In the genomic region with DNA sequence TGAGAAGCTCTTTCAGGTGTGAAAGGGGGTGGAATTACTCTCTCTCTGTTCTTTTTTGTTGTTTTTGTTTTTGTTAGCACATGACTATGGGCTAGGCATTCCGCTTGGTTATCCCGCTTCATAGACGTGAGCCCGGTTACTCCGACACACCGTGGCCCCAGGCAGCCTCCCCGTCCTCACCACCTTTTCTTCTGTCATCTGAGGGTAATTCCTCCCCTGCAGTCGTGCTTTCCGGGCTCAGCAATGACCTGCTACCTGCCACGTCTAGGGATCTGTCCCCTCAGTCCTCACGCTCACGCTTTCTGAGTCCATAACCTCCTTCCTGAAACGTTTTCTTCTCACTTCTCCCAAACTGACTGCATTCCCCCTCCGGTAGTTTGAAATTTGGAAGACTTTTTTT, we compare ENCODE assay signal across 8 cellular contexts. TPM values are rescaled to one million over a fixed set of nuclear protein-coding genes. Genes with fewer than 3 reads are reported as not detected.
DNase-seq lines count a peak whose midpoint lies in the region; ATAC-seq and TF ChIP-seq lines count a peak whose summit lies in the region.

No MANE protein-coding gene starts in this region.

- no peak for TF ChIP-seq CTCF in BJ (IDR thresholded peaks at IDR 0.05; ENCODE audit: insufficient read depth, low read depth, low read length)
- no peak for TF ChIP-seq CTCF in OCI-LY7 (conservative IDR thresholded peaks at IDR 0.05; ENCODE audit: low read length)
- TF ChIP-seq CTCF in coronary artery (IDR thresholded peaks at IDR 0.05) = no peak
- TF ChIP-seq CTCF in nephron (IDR thresholded peaks at IDR 0.05; ENCODE audit: unreplicated experiment in 3 of 3) = no peak

- DNase-seq in BJ (ENCODE audit: low read depth) (no peak), OCI-LY7 (ENCODE audit: low spot score) (no peak), coronary artery (ENCODE audit: low spot score) (no peak), NCI-H2107 treated with DMSO at 0.1 percent for 48 hours (lab: John Stamatoyannopoulos, UW; ENCODE audit: unreplicated experiment) (no peak)

- peak overlapping the region; percentile 78 for H3K4me2 ChIP-seq in OCI-LY7 (ENCODE audit: low read length)

- peaks cover 28% of the 10 kb centered on the region for H3K79me2 ChIP-seq in OCI-LY7 (ENCODE audit: insufficient read depth, low read depth, low read length)

- peaks cover 13% of the 10 kb centered on the region for H3K36me3 Mint-ChIP-seq in nephron (ENCODE audit: low read depth)

- no TSS peak for BruUV-seq in OCI-LY7 (replicated peaks; lab: Mats Ljungman, UMichigan)

- peaks cover 35% of the 10 kb centered on the region for H3K4me1 Mint-ChIP-seq in nephron

- peak overlapping the region; percentile 92 to 97 (median 93) for H3K4me3 Mint-ChIP-seq in nephron

- no peak for ATAC-seq in GM19397 (IDR thresholded peaks at IDR 0.05; ENCODE audit: unreplicated experiment)
- ATAC-seq in GM21423 (IDR thresholded peaks at IDR 0.05; ENCODE audit: unreplicated experiment) = no peak
- no peak for ATAC-seq in GM21825 (IDR thresholded peaks at IDR 0.05; ENCODE audit: unreplicated experiment)

- H3K9me2 ChIP-seq in OCI-LY7 (ENCODE audit: insufficient read depth, low read length) = no peaks in the 10 kb centered on the region

- H3K4me1 ChIP-seq in OCI-LY7 (ENCODE audit: insufficient read depth, low read length, poor library complexity, severe bottlenecking) = peaks cover 34% of the 10 kb centered on the region

- H2AFZ ChIP-seq in OCI-LY7 (ENCODE audit: low read length) = peak overlapping the region; percentile 49; the same call in 1 of the 2 replicates

- H3K27ac Mint-ChIP-seq in nephron = peak overlapping the region; percentile 62 to 95 (median 76)

- no peaks in the 10 kb centered on the region for H4K20me1 ChIP-seq in OCI-LY7 (ENCODE audit: insufficient read depth, low read length)

- intact Hi-C loops in OCI-LY7 (cut with micrococcal nuclease; ENCODE audit: unreplicated experiment) = loop anchor here (5.0 kb wide), 2 partner anchors 520 to 960 kb away; a partner anchor contains a TSS

- H3K27me3 Mint-ChIP-seq in nephron (ENCODE audit: low read depth) = peaks cover 5% of the 10 kb centered on the region

- CTCF ChIA-PET in BJ (lab: Yijun Ruan, JAX) = interaction anchor here (0.5 to 0.9 kb wide), 2 partner anchors 9 to 25 kb away, joined by 3 read pairs; no protein-coding TSS in a partner anchor
- CTCF ChIA-PET in OCI-LY7 (lab: Charles Lee; ENCODE audit: unreplicated experiment) = no interaction called here

- H3K36me3 ChIP-seq in BJ (ENCODE audit: control insufficient read depth, insufficient read depth, low read length) = no peaks in the 10 kb centered on the region
- H3K36me3 ChIP-seq in OCI-LY7 (ENCODE audit: insufficient read depth, low read length) = peaks cover 13% of the 10 kb centered on the region

- no peaks in the 10 kb centered on the region for H3K9me3 ChIP-seq in OCI-LY7 (ENCODE audit: low read length)

- H3K4me3 ChIP-seq in BJ (ENCODE audit: low read depth, low read length) (peak overlapping the region; percentile 46), OCI-LY7 (ENCODE audit: low read depth, low read length, poor library complexity, severe bottlenecking) (peak overlapping the region; percentile 84), coronary artery (peak overlapping the region; percentile 99)

- no peak overlapping the region for H3K27ac ChIP-seq in OCI-LY7 (ENCODE audit: low read depth, low read length, poor library complexity, severe bottlenecking)
- no peak overlapping the region for H3K27ac ChIP-seq in coronary artery

- H3K9me3 Mint-ChIP-seq in nephron = no peaks in the 10 kb centered on the region

- POLR2A ChIA-PET in BJ (lab: Charles Lee) = interaction anchor here (0.6 to 0.7 kb wide), 3 partner anchors 64 to 1239 kb away, joined by 4 to 15 read pairs (median 4); no protein-coding TSS in a partner anchor
- POLR2A ChIA-PET in OCI-LY7 (lab: Charles Lee) = interaction anchor here (0.6 to 3.9 kb wide), 7 partner anchors 8 to 483 kb away, joined by 3 to 43 read pairs (median 4); a partner anchor contains a TSS

- peaks cover 6% of the 10 kb centered on the region for H3K27me3 ChIP-seq in BJ (ENCODE audit: control insufficient read depth, insufficient read depth, low read length)

RNA-seq across cellular contexts. Expression of a gene that starts 0.7 kb away (rescaled TPM):
- polyA plus RNA-seq in BJ (2011; rRNA removed) = 13.2 and 22.1 TPM in 2 replicates
- 24.1 and 41.4 TPM in 2 replicates for polyA minus RNA-seq in BJ (2011; rRNA and poly(A)+ RNA removed)
- total RNA-seq in OCI-LY7 (2014; rRNA removed; shearing (Covaris generic)) = 26.7 and 27.3 TPM in 2 replicates
- 39.2 and 41.8 TPM in 2 replicates for total RNA-seq in OCI-LY7 (2022)

Comparison
In these comparisons a context has a peak if more than half of its experiments do, and no peak if none do; other contexts are left out.
1. H3K4me3 ChIP-seq: peak in every context shown above with its lines; median percentile 99 in coronary artery; 84 in OCI-LY7; 46 in BJ.